ENCODE assay signal across 8 cellular contexts in the genomic region with DNA sequence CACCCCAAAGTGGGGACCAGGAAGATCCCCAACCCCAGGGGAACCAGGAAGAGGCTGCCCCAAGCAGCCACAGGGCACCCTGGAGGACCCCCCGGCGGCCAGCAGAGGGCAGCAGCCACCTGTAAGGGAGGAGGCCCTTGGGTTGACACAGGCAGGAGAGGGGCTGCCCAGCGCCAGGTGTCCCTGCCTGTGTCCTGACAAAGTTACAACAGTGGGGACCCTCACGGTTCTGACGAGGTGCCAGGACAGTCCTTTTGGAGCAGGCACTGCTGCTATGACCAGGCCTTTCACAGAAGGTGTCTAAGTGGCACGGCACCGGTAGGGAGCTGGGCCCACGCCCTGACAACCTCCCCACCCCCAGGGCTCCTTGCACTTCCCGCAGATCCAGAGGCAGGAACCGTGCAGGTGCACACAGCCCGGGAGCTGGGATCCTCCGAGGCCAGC.
DNase-seq lines count a peak whose midpoint lies in the region; ATAC-seq and TF ChIP-seq lines count a peak whose summit lies in the region.

No MANE protein-coding gene starts in this region.

- peaks cover 10% of the 10 kb centered on the region for H3K4me1 Mint-ChIP-seq in activated T-helper 2 cell treated with anti-CD3 and anti-CD28 coated beads, Interferon-gamma antibody, Interleukin-2, Interleukin-4, amounts not matched to agents 10 μg/mL and 5 μg/mL and 100 μg/mL, durations not matched to agents 14 hours and 24 hours and 36 hours (ENCODE audit: low read depth)
- H3K4me1 Mint-ChIP-seq in glutamatergic neuron (ENCODE audit: low read depth, unreplicated experiment): peaks cover 13% of the 10 kb centered on the region

- H3K27ac Mint-ChIP-seq in activated T-helper 2 cell treated with anti-CD3 and anti-CD28 coated beads, Interferon-gamma antibody, Interleukin-2, Interleukin-4, amounts not matched to agents 10 μg/mL and 5 μg/mL and 100 μg/mL, durations not matched to agents 14 hours and 24 hours and 36 hours: no peak overlapping the region
- no peak overlapping the region for H3K27ac Mint-ChIP-seq in glutamatergic neuron (ENCODE audit: unreplicated experiment)

- no peak overlapping the region for H3K4me3 Mint-ChIP-seq in activated T-helper 2 cell treated with anti-CD3 and anti-CD28 coated beads, Interferon-gamma antibody, Interleukin-2, Interleukin-4, amounts not matched to agents 10 μg/mL and 5 μg/mL and 100 μg/mL, durations not matched to agents 14 hours and 24 hours and 36 hours (ENCODE audit: low read depth)
- H3K4me3 Mint-ChIP-seq in glutamatergic neuron (ENCODE audit: unreplicated experiment): no peak overlapping the region

- peaks cover 3% of the 10 kb centered on the region for H3K27me3 Mint-ChIP-seq in activated T-helper 2 cell treated with anti-CD3 and anti-CD28 coated beads, Interferon-gamma antibody, Interleukin-2, Interleukin-4, amounts not matched to agents 10 μg/mL and 5 μg/mL and 100 μg/mL, durations not matched to agents 14 hours and 24 hours and 36 hours (ENCODE audit: low read depth)
- H3K27me3 Mint-ChIP-seq in glutamatergic neuron (ENCODE audit: unreplicated experiment): peaks cover 8% of the 10 kb centered on the region

- peaks cover 5% of the 10 kb centered on the region for H3K9me3 Mint-ChIP-seq in activated T-helper 2 cell treated with anti-CD3 and anti-CD28 coated beads, Interferon-gamma antibody, Interleukin-2, Interleukin-4, amounts not matched to agents 10 μg/mL and 5 μg/mL and 100 μg/mL, durations not matched to agents 14 hours and 24 hours and 36 hours
- peaks cover 6% of the 10 kb centered on the region for H3K9me3 Mint-ChIP-seq in glutamatergic neuron (ENCODE audit: unreplicated experiment)

- H3K36me3 Mint-ChIP-seq in activated T-helper 2 cell treated with anti-CD3 and anti-CD28 coated beads, Interferon-gamma antibody, Interleukin-2, Interleukin-4, amounts not matched to agents 10 μg/mL and 5 μg/mL and 100 μg/mL, durations not matched to agents 14 hours and 24 hours and 36 hours (ENCODE audit: low read depth): no peaks in the 10 kb centered on the region
- no peaks in the 10 kb centered on the region for H3K36me3 Mint-ChIP-seq in glutamatergic neuron (ENCODE audit: unreplicated experiment)

- DNase-seq in A172 (ENCODE audit: low spot score): peak; percentile 49
- peak; percentile 78 for DNase-seq in RPMI8226
- DNase-seq in activated T-helper 2 cell treated with anti-CD3 and anti-CD28 coated beads, Interferon-gamma antibody, Interleukin-2, Interleukin-4, amounts not matched to agents 10 μg/mL and 5 μg/mL and 100 μg/mL, durations not matched to agents 14 hours and 24 hours and 36 hours (ENCODE audit: low spot score): peak; percentile 47
- peak; percentile 94 for DNase-seq in glutamatergic neuron
- DNase-seq in pons (ENCODE audit: low spot score): peak; percentile 53

- ATAC-seq in HG03342 (IDR thresholded peaks at IDR 0.05; ENCODE audit: unreplicated experiment): peak; percentile 62
- ATAC-seq in GM19324 (IDR thresholded peaks at IDR 0.05; ENCODE audit: low FRiP score, unreplicated experiment): no peak

- TF ChIP-seq CTCF in GM12873 (IDR thresholded peaks at IDR 0.05; ENCODE audit: insufficient read depth, low read depth, low read length, missing control alignments) (peak; percentile 88), glutamatergic neuron (IDR thresholded peaks at IDR 0.05; ENCODE audit: partially characterized antibody, unreplicated experiment) (peak; percentile 95)

- intact Hi-C loops in activated T-helper 2 cell treated with anti-CD3 and anti-CD28 coated beads, Interferon-gamma antibody, Interleukin-2, Interleukin-4, amounts not matched to agents 10 μg/mL and 5 μg/mL and 100 μg/mL, durations not matched to agents 14 hours and 24 hours and 36 hours (cut with micrococcal nuclease): loop anchor here (5.0 kb wide), 1 partner anchor 503 kb away; no protein-coding TSS in a partner anchor
